Comparison of ENCODE assay signal across 18 cellular contexts in the genomic region with DNA sequence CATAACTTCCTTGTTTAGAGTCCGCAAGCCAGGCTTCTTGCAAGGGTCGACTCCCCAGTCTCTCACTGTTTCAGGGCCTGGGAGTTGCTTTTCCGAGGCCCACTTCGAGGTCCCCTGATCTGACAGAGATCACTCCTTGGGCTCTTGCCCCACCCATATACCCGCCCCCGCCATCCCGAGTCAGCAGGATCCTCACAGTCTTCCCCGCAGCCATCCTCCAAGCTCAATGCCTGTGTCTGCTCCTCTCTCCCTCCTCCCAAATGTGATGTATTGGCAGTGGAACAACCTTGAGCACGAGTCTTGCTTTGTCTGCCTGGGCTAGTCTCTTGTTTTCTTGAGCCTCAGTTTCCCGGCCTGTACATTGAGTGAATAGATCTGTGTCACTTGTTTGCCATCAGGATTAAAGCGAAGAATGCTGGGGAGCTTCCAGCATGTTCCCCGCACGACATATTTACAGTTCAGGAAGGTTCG. TPM values are rescaled to one million over a fixed set of nuclear protein-coding genes. Genes with fewer than 3 reads are reported as not detected.
DNase-seq lines count a peak whose midpoint lies in the region; ATAC-seq, FAIRE-seq and TF ChIP-seq lines count a peak whose summit lies in the region.
"Had no signal": no experiment of that assay in that cellular context is flagged by ENCODE, and none has a peak within 500 bp of the region (broad histone marks: within the 10 kb centered on the region; RNA-seq: fewer than 3 reads in every experiment).

No MANE protein-coding gene starts in this region.

- no peak for DNase-seq in CD4-positive, alpha-beta T cell
- DNase-seq in Panc1 (ENCODE audit: low read depth, low spot score) (no peak), frontal cortex (ENCODE audit: low spot score in 2 of 2) (peak; percentile 19 to 35), NCI-H187 (lab: John Stamatoyannopoulos, UW) (no peak), left lobe of liver (ENCODE audit: low spot score) (no peak), NCI-H69 (lab: John Stamatoyannopoulos, UW) (no peak)
- DNase-seq: activated CD4-positive, alpha-beta T cell treated with anti-CD3 and anti-CD28 coated beads for 4 hours; BE2C; cortex of kidney; NCI-H1436; NCI-H226; upper lobe of right lung had no signal

- peaks cover 72% of the 10 kb centered on the region for H3K4me1 Mint-ChIP-seq in CD4-positive, alpha-beta T cell (ENCODE audit: low read depth)

- H4K20me1 ChIP-seq in BLaER1: peaks cover 90% of the 10 kb centered on the region

- peak overlapping the region; percentile 51 for H3K4me3 Mint-ChIP-seq in CD4-positive, alpha-beta T cell
- H3K4me3 Mint-ChIP-seq: natural killer cell treated with Interleukin-12 subunit alpha and Interleukin-12 subunit beta and Interleukin-15 and Interleukin-18, amount 100 ng/mL, for 72 hours had no signal

- TF ChIP-seq CTCF in CD4-positive, alpha-beta T cell (IDR thresholded peaks at IDR 0.05): no peak
- no peak for TF ChIP-seq CTCF in Panc1 (IDR thresholded peaks at IDR 0.05)

- in situ Hi-C loops in Panc1 (cut with HindIII; ENCODE audit: low pct_unique_long_range_greater_than_20kb, low sequenced_read_pairs): no loop called here

- H3K27ac ChIP-seq in BLaER1 (no peak overlapping the region), Panc1 (ENCODE audit: low read length) (peak overlapping the region; percentile 4; the same call in 1 of the 2 replicates)
- H3K27ac ChIP-seq in CD4-positive, alpha-beta T cell (ENCODE audit: low read depth, low read length): no peak overlapping the region
- H3K27ac ChIP-seq: prostate gland, upper lobe of right lung had no signal

- intact Hi-C loops in CD4-positive, alpha-beta T cell (cut with DNase I, micrococcal nuclease): no loop called here
- intact Hi-C loops in Panc1 (cut with micrococcal nuclease; ENCODE audit: unreplicated experiment): loop anchor here (1.0 kb wide), 1 partner anchor 235 kb away; no protein-coding TSS in a partner anchor

- CTCF ChIA-PET in CD4-positive, alpha-beta T cell (lab: Charles Lee): interaction anchor here (2.6 kb wide), 1 partner anchor 12 kb away, joined by 9 read pairs; no protein-coding TSS in a partner anchor
- CTCF ChIA-PET in Panc1 (lab: Charles Lee): interaction anchor here (1.4 kb wide), 1 partner anchor 234 kb away, joined by 5 read pairs; no protein-coding TSS in a partner anchor

- no peak overlapping the region for H3K9ac ChIP-seq in BLaER1

- H3K27me3 ChIP-seq in BLaER1 (peaks cover 100% of the 10 kb centered on the region), Panc1 (ENCODE audit: control insufficient read depth, insufficient read depth, low read length) (no peaks in the 10 kb centered on the region)
- peaks cover 98% of the 10 kb centered on the region for H3K27me3 ChIP-seq in CD4-positive, alpha-beta T cell (ENCODE audit: control insufficient read depth, insufficient read depth, low read length)

- no peak for ATAC-seq in CD4-positive, alpha-beta T cell (ENCODE audit: poor library complexity)
- ATAC-seq in Panc1 (no peak), left lobe of liver (no peak), GM21447 (IDR thresholded peaks at IDR 0.05; ENCODE audit: unreplicated experiment) (no peak)
- ATAC-seq: natural killer cell treated with Interleukin-12 subunit alpha and Interleukin-12 subunit beta and Interleukin-15 and Interleukin-18, amount 100 ng/mL, for 72 hours had no signal

- FAIRE-seq in frontal cortex (lab: Jason Lieb, UNC): no peak

- H3K36me3 ChIP-seq in BLaER1 (no peaks in the 10 kb centered on the region), Panc1 (ENCODE audit: control insufficient read depth, insufficient read depth, low read length) (no peaks in the 10 kb centered on the region)
- H3K36me3 ChIP-seq: BE2C, prostate gland, upper lobe of right lung had no signal

- H3K9me3 ChIP-seq in BLaER1 (peaks cover 26% of the 10 kb centered on the region), Panc1 (ENCODE audit: control insufficient read depth, insufficient read depth, low read depth, low read length) (no peaks in the 10 kb centered on the region)
- H3K9me3 ChIP-seq in CD4-positive, alpha-beta T cell (ENCODE audit: control insufficient read depth, low read length): no peaks in the 10 kb centered on the region
- H3K9me3 ChIP-seq: prostate gland, upper lobe of right lung had no signal

- no peaks in the 10 kb centered on the region for H3K36me3 Mint-ChIP-seq in CD4-positive, alpha-beta T cell (ENCODE audit: low read depth)

- peaks cover 56% of the 10 kb centered on the region for H3K4me1 ChIP-seq in BLaER1
- H3K4me1 ChIP-seq in Panc1 (ENCODE audit: control insufficient read depth, insufficient read depth, low read length): peaks cover 25% of the 10 kb centered on the region

- no peak overlapping the region for H3K27ac Mint-ChIP-seq in CD4-positive, alpha-beta T cell

- POLR2A ChIA-PET in CD4-positive, alpha-beta T cell (lab: Charles Lee): interaction anchor here (2.1 to 3.3 kb wide), 2 partner anchors 9 to 96 kb away, joined by 7 to 13 read pairs; a partner anchor contains a TSS
- POLR2A ChIA-PET in Panc1 (lab: Charles Lee): interaction anchor here (1.3 kb wide), 1 partner anchor 8 kb away, joined by 5 read pairs; a partner anchor contains a TSS

- H3K9me3 Mint-ChIP-seq in CD4-positive, alpha-beta T cell: no peaks in the 10 kb centered on the region
- H3K9me3 Mint-ChIP-seq: natural killer cell treated with Interleukin-12 subunit alpha and Interleukin-12 subunit beta and Interleukin-15 and Interleukin-18, amount 100 ng/mL, for 72 hours had no signal

- BruUV-seq in Panc1 (replicated peaks; lab: Mats Ljungman, UMichigan): no TSS peak

- H3K27me3 Mint-ChIP-seq in CD4-positive, alpha-beta T cell: peaks cover 82% of the 10 kb centered on the region

- H3K4me3 ChIP-seq in BLaER1: 0 out of 2 replicates have a peak overlapping the region, but pooled peaks have one; percentile 28
- no peak overlapping the region for H3K4me3 ChIP-seq in Panc1 (ENCODE audit: low read depth in 2 of 2, low read length in 2 of 2)
- H3K4me3 ChIP-seq: prostate gland, smooth muscle cell, upper lobe of right lung had no signal

- H3K4me2 ChIP-seq in BLaER1: peak overlapping the region; percentile 87; the same call in 1 of the 2 replicates
- H3K4me2 ChIP-seq: smooth muscle cell had no signal

RNA-seq across cellular contexts. Expression of a gene that starts 2.4 kb away (rescaled TPM):
- total RNA-seq in CD4-positive, alpha-beta T cell: not detected
- 2.7 TPM for total RNA-seq in Panc1 (2021; ENCODE audit: unreplicated experiment)
- polyA plus RNA-seq in Panc1 (2012; ENCODE audit: insufficient read length): 4.1 TPM
- not detected for total RNA-seq in frontal cortex
- not detected for total RNA-seq in left lobe of liver
- total RNA-seq: mammary epithelial cell; natural killer cell treated with Interleukin-12 subunit alpha and Interleukin-12 subunit beta and Interleukin-15 and Interleukin-18, amount 100 ng/mL, for 72 hours; smooth muscle cell; upper lobe of right lung had no signal
- polyA plus RNA-seq: mammary epithelial cell, smooth muscle cell had no signal

RNA-seq across cellular contexts. Expression of a gene that starts 8.6 kb away (rescaled TPM):
- 100 to 1,000 TPM; 167 to 178 TPM for total RNA-seq in CD4-positive, alpha-beta T cell
- total RNA-seq in Panc1 (2021; ENCODE audit: unreplicated experiment) (237 TPM), frontal cortex (90.1 TPM), left lobe of liver (24.8 TPM)
- polyA plus RNA-seq in Panc1 (2012; ENCODE audit: insufficient read length): 189 TPM

RNA-seq across cellular contexts. Expression of a gene that starts 9.8 kb away (rescaled TPM):
- total RNA-seq in CD4-positive, alpha-beta T cell: under 1 TPM in 1 of 2 experiments, not detected in 1; 0.34 TPM
- total RNA-seq in Panc1 (2021; ENCODE audit: unreplicated experiment) (15.2 TPM), frontal cortex (not detected), left lobe of liver (0.20 TPM)
- 11.9 TPM for polyA plus RNA-seq in Panc1 (2012; ENCODE audit: insufficient read length)
- total RNA-seq: natural killer cell treated with Interleukin-12 subunit alpha and Interleukin-12 subunit beta and Interleukin-15 and Interleukin-18, amount 100 ng/mL, for 72 hours; prostate gland; smooth muscle cell; upper lobe of right lung had no signal
- polyA plus RNA-seq: mammary epithelial cell, smooth muscle cell had no signal

Comparison
In these comparisons a context has a peak if more than half of its experiments do, and no peak if none do; other contexts are left out.
1. DNase-seq: peak in frontal cortex (2 of 2); none in CD4-positive, alpha-beta T cell (0 of 10), Panc1 (single experiment), NCI-H187 (0 of 2), left lobe of liver (single experiment) and NCI-H69 (single experiment).
2. RNA of a gene that starts 9.8 kb away (total RNA-seq): 15.2 TPM in Panc1 (single experiment); 0.34 TPM in CD4-positive, alpha-beta T cell, 0.20 TPM in left lobe of liver (single experiment) and not detected in frontal cortex (single experiment); every median in the first group is over 10 times any median in the second.